8 cellular contexts compared by ENCODE assay signal in genomic region chr13:112587767-112588489, GRCh38. TPM values are rescaled to one million over a fixed set of nuclear protein-coding genes. Genes with fewer than 3 reads are reported as not detected.
DNase-seq lines count a peak whose midpoint lies in the region; ATAC-seq and TF ChIP-seq lines count a peak whose summit lies in the region.

Gene TUBGCP3, minus strand, starts transcription at chr13:112588153. Its CDS starts 173 bp downstream, at chr13:112587980.

- H3K27ac ChIP-seq in urinary bladder (ENCODE audit: low read depth), result peak within 1 kb of the TSS; percentile 69

- no peak for TF ChIP-seq CTCF in GM13976 (IDR thresholded peaks at IDR 0.05; ENCODE audit: borderline replicate concordance, control extremely low read depth, extremely low read depth, insufficient read depth, missing control alignments)

- in situ Hi-C loops in GM13976 (cut with MboI; ENCODE audit: low sequenced_read_pairs, unreplicated experiment), result no loop called here

- H3K4me1 ChIP-seq in urinary bladder (ENCODE audit: insufficient read depth), result no peaks in the 10 kb centered on the region

- ATAC-seq in HG02678 (IDR thresholded peaks at IDR 0.05; ENCODE audit: unreplicated experiment) (peak; percentile 83), left ventricle myocardium superior (peak; percentile 98)

- no peaks in the 10 kb centered on the region for H3K36me3 ChIP-seq in urinary bladder (ENCODE audit: insufficient read depth)

- intact Hi-C loops in left ventricle myocardium superior (cut with micrococcal nuclease), result no loop called here

- peak; percentile 95 for DNase-seq in GM13976 (ENCODE audit: low spot score)
- peak; percentile 95 to 97 (median 97) for DNase-seq in NCI-H1417 (lab: John Stamatoyannopoulos, UW)
- DNase-seq in T-helper 2 cell, result peak; percentile 44 to 87 (median 64)
- DNase-seq in amygdala (lab: John Stamatoyannopoulos, UW), result peak in 54 of 56 donors; percentile 7 to 88 (median 68)
- peak; percentile 93 for DNase-seq in left ventricle myocardium superior
- peak; percentile 41 for DNase-seq in pulmonary artery endothelial cell (ENCODE audit: low read depth, low spot score)

- H3K4me3 ChIP-seq in urinary bladder (ENCODE audit: low read depth, low read length), result peak within 1 kb of the TSS; percentile 82

- under 1% methylated on average over 77 of the region's 77 CpGs for WGBS in urinary bladder

RNA-seq across cellular contexts. Expression of gene TUBGCP3, which starts in this region (rescaled TPM):
- total RNA-seq in left ventricle myocardium superior, result 16.0 TPM
- 22.4 and 26.1 TPM in 2 replicates for total RNA-seq in pulmonary artery endothelial cell
- total RNA-seq in urinary bladder, result 34.0 TPM
- 23.4 TPM for polyA plus RNA-seq in urinary bladder

Comparison
In these comparisons a context has a peak if more than half of its experiments do, and no peak if none do; other contexts are left out.
1. Peak in every context shown above with its lines: DNase-seq, ATAC-seq, H3K4me3 ChIP-seq and H3K27ac ChIP-seq.
2. DNase-seq: peak in every context shown above with its lines; median percentile 97 in NCI-H1417; 95 in GM13976; 93 in left ventricle myocardium superior; 68 in amygdala; 64 in T-helper 2 cell; 41 in pulmonary artery endothelial cell.